8 cellular contexts compared by ENCODE assay signal in the genomic region with DNA sequence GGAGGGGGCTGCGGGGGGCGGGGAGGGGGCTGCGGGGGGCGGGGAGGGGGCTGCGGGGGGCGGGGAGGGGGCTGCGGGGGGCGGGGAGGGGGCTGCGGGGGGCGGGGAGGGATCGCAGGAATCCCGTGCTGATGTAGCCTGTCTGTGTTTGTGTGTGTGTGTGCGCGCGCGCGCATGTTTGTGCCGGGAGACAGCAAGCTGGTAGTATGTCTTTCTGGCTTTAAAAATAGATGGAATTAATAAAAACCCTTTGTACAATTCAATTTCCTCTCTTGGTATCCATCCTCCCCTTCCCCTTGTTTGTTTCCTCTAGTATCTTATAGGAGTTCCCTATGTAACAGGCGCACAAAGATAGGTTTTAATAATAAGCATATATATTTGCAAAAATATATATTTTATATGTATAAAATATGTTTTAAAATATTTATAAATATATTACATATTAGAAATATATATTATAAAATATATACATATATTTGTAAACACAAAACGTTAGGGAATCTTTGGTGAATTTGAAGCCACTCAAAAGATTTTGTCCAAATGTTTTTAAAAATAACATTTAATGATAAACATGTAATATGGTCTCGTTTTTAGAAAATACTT. TPM values are rescaled to one million over a fixed set of nuclear protein-coding genes. Genes with fewer than 3 reads are reported as not detected.
DNase-seq lines count a peak whose midpoint lies in the region; ATAC-seq and TF ChIP-seq lines count a peak whose summit lies in the region.
"Had no signal": no experiment of that assay in that cellular context is flagged by ENCODE, and none has a peak within 500 bp of the region (broad histone marks: within the 10 kb centered on the region; RNA-seq: fewer than 3 reads in every experiment).

No MANE protein-coding gene starts in this region.

- H3K4me3 ChIP-seq in adipocyte (ENCODE audit: low read length), result peak overlapping the region; percentile 92
- peak overlapping the region; percentile 46; the same call in 1 of the 2 replicates for H3K4me3 ChIP-seq in iPS DF 6.9 (ENCODE audit: low read length)
- H3K4me3 ChIP-seq in stomach, result peak overlapping the region; percentile 46 to 71 (median 60)

- intact Hi-C loops in stomach (cut with DNase I; ENCODE audit: low total_unique reads), result no loop called here

- H3K4me1 ChIP-seq in adipocyte (ENCODE audit: control insufficient read depth, insufficient read depth, low read length) (peaks cover 60% of the 10 kb centered on the region), iPS DF 6.9 (ENCODE audit: control insufficient read depth, insufficient read depth, low read length) (no peaks in the 10 kb centered on the region), stomach (peaks cover 0 to 45% (median 21%) of the 10 kb centered on the region in 4 donors)

- H3K9me3 ChIP-seq in adipocyte (ENCODE audit: control insufficient read depth, low read length) (no peaks in the 10 kb centered on the region), iPS DF 6.9 (ENCODE audit: control insufficient read depth, insufficient read depth, low read length) (no peaks in the 10 kb centered on the region), stomach (no peaks in the 10 kb centered on the region)

- ATAC-seq in HG03175 (IDR thresholded peaks at IDR 0.05; ENCODE audit: unreplicated experiment), result no peak

- no peak for TF ChIP-seq POLR2A in stomach (IDR thresholded peaks at IDR 0.05)

- peak overlapping the region; percentile 91 for H3K9ac ChIP-seq in adipocyte (ENCODE audit: low read length)

- H3K27me3 ChIP-seq in adipocyte (replicated peaks; ENCODE audit: control insufficient read depth, insufficient read depth, low read length) (no peaks in the 10 kb centered on the region), iPS DF 6.9 (ENCODE audit: control insufficient read depth, insufficient read depth, low read length) (no peaks in the 10 kb centered on the region), stomach (peaks cover 0 to 3% (median 0%) of the 10 kb centered on the region in 3 donors)

- H3K27ac ChIP-seq in iPS DF 6.9 (ENCODE audit: low read length), result no peak overlapping the region
- H3K27ac ChIP-seq in stomach, result peak overlapping the region; percentile 85 to 96 (median 91)

- peak; percentile 14 to 27 for DNase-seq in Kasumi-1 (lab: John Stamatoyannopoulos, UW)
- peak; percentile 50 for DNase-seq in adipocyte (ENCODE audit: low read depth)
- no peak for DNase-seq in iPS DF 6.9 (ENCODE audit: low read depth, low spot score)
- no peak for DNase-seq in stomach
- DNase-seq in stimulated activated CD4-positive, alpha-beta T cell treated with anti-CD3 and anti-CD28 coated beads, Interleukin-1b, Interleukin-23, amount 100 ng/mL, for 48 hours, result no peak
- no peak for DNase-seq in NK-92 treated with Interleukin-12 subunit alpha and Interleukin-12 subunit beta, amount 100 ng/mL, for 24 hours (lab: John Stamatoyannopoulos, UW)
- DNase-seq: activated effector memory CD4-positive, alpha-beta T cell treated with anti-CD3 and anti-CD28 coated beads, Interleukin-2, amount 50 U/mL, for 16 hours had no signal

- no peak for TF ChIP-seq EP300 in stomach (IDR thresholded peaks at IDR 0.05)

- no CpG with 5 or more reads among the region's 21 CpGs for WGBS in iPS DF 6.9 (ENCODE audit: insufficient coverage, insufficient read length)
- WGBS in stomach, 5 donors, result 2 to 6% (median 4%) methylated on average over 11 to 19 of the region's 21 CpGs

- H3K36me3 ChIP-seq in adipocyte (ENCODE audit: control insufficient read depth, insufficient read depth, low read length, severe bottlenecking), result no peaks in the 10 kb centered on the region
- H3K36me3 ChIP-seq in iPS DF 6.9 (ENCODE audit: control insufficient read depth, insufficient read depth, low read length), result no peaks in the 10 kb centered on the region
- no peaks in the 10 kb centered on the region for H3K36me3 ChIP-seq in stomach

- TF ChIP-seq CTCF in stomach (IDR thresholded peaks at IDR 0.05), result no peak

RNA-seq across cellular contexts. Expression of gene ARHGAP24, which starts 0.8 kb away (rescaled TPM):
- total RNA-seq in stomach, result 100 to 1,000 TPM in 1 of 5 donors, 10 to 100 TPM in 3, 1 to 10 TPM in 1; 6.4 to 152 (median 54.9) TPM
- polyA plus RNA-seq in stomach, result 10 to 100 TPM in 2 of 3 donors, 1 to 10 TPM in 1; 6.7 to 13.4 (median 11.0) TPM

Comparison
In these comparisons a context has a peak if more than half of its experiments do, and no peak if none do; other contexts are left out.
1. DNase-seq: peak in Kasumi-1 (2 of 2) and adipocyte (single experiment); none in iPS DF 6.9 (single experiment), stomach (single experiment), stimulated activated CD4-positive, alpha-beta T cell treated with anti-CD3 and anti-CD28 coated beads, Interleukin-1b, Interleukin-23, amount 100 ng/mL, for 48 hours (single experiment) and NK-92 treated with Interleukin-12 subunit alpha and Interleukin-12 subunit beta, amount 100 ng/mL, for 24 hours (single experiment).
2. Peak in every context shown above with its lines, with median percentiles within 50 percentile points of each other: H3K4me3 ChIP-seq.